In genomic region chr11:17700991-17701390, GRCh38 we compare ENCODE assay signal across 22 cellular contexts.
A peak's percentile ranks its signal among the peaks of the same experiment; 100 is the strongest.
DNase-seq lines count a peak whose midpoint lies in the region; ATAC-seq and TF ChIP-seq lines count a peak whose summit lies in the region.
"Had no signal": no experiment of that assay in that cellular context is flagged by ENCODE, and none has a peak within 500 bp of the region (broad histone marks: within the 10 kb centered on the region; RNA-seq: fewer than 3 reads in every experiment).

No MANE protein-coding gene starts in this region.

- no peak overlapping the region for H3K4me3 ChIP-seq in epithelial cell of esophagus (ENCODE audit: low read length)
- H3K4me3 ChIP-seq: BLaER1, GM23248, Peyer's patch had no signal

- TF ChIP-seq CTCF in epithelial cell of esophagus (IDR thresholded peaks at IDR 0.05; ENCODE audit: insufficient read depth, low read depth, low read length, missing control alignments) (no peak), GM10266 (IDR thresholded peaks at IDR 0.05; ENCODE audit: control insufficient read depth, insufficient read depth, low read depth, missing control alignments) (no peak)

- no peak for ATAC-seq in HG03095 (IDR thresholded peaks at IDR 0.05; ENCODE audit: unreplicated experiment)

- DNase-seq in NCI-H748 (lab: John Stamatoyannopoulos, UW; ENCODE audit: unreplicated experiment) (peak; percentile 22), NCI-H748 treated with DMSO at 0.1 percent for 48 hours (lab: John Stamatoyannopoulos, UW) (no peak), epithelial cell of esophagus (ENCODE audit: low read depth) (peak; percentile 83), medulla oblongata (ENCODE audit: extremely low spot score) (peak; percentile 21), GM10266 (ENCODE audit: extremely low spot score) (no peak), NCI-H2029 (lab: John Stamatoyannopoulos, UW) (no peak), cerebellar cortex (ENCODE audit: low spot score) (no peak)
- DNase-seq: 8988T; ACHN; CD4-positive, CD25-positive, alpha-beta regulatory T cell; GM23248; H7; KG1; NCI-H1092; NCI-H1436; NCI-H187; NCI-H446; NCI-H524 treated with DMSO at 0.1 percent for 48 hours; Peyer's patch; SHP77 treated with DMSO at 0.1 percent for 48 hours had no signal

Comparison
In these comparisons a context has a peak if more than half of its experiments do, and no peak if none do; other contexts are left out.
1. DNase-seq: peak in NCI-H748 (single experiment), epithelial cell of esophagus (single experiment) and medulla oblongata (single experiment); none in NCI-H748 treated with DMSO at 0.1 percent for 48 hours (single experiment), GM10266 (single experiment), NCI-H2029 (single experiment) and cerebellar cortex (single experiment).